ENCODE assay signal across 8 cellular contexts in genomic region chr13:43045302-43045773, GRCh38. TPM values are rescaled to one million over a fixed set of nuclear protein-coding genes. Genes with fewer than 3 reads are reported as not detected.
DNase-seq lines count a peak whose midpoint lies in the region; ATAC-seq and TF ChIP-seq lines count a peak whose summit lies in the region.
"Not testable (repeated sequence)": the region's sequence is repeated elsewhere in the genome, so short reads cannot be mapped to it uniquely, and the experiment has no call there.

No MANE protein-coding gene starts in this region.

- intact Hi-C loops in CD4-positive, alpha-beta memory T cell (cut with micrococcal nuclease), result loop anchor here (1.0 to 2.0 kb wide), 2 partner anchors 10 to 23 kb away; partner anchors contain the start of gene DNAJC15
- intact Hi-C loops in activated T-helper 1 cell treated with anti-CD3 and anti-CD28 coated beads, Interleukin-12 subunit alpha, Interleukin-12 subunit beta, Interleukin-2, Interleukin-4 antibody, amounts not matched to agents 30 ng/mL and 10 ng/mL and 1 ng/mL, durations not matched to agents 14 hours and 24 hours and 36 hours (cut with micrococcal nuclease), result loop anchor here (1.0 to 10.0 kb wide), 4 partner anchors 10 to 771 kb away; partner anchors contain the start of gene AKAP11
- intact Hi-C loops in testis (cut with DNase I; ENCODE audit: low total_unique reads), result not testable (repeated sequence)

- H3K4me3 ChIP-seq in CD4-positive, alpha-beta memory T cell (ENCODE audit: low read length in 2 of 2); RWPE2 (ENCODE audit: severe bottlenecking); testis: not testable (repeated sequence)
- peak overlapping the region; percentile 53 for H3K4me3 ChIP-seq in Karpas-422 (ENCODE audit: low read length)
- peak overlapping the region in 1 of 2 donors; percentile 8 for H3K4me3 ChIP-seq in duodenal mucosa (ENCODE audit: low read depth in 1 of 2, low read length in 2 of 2)

- H3K27ac ChIP-seq in CD4-positive, alpha-beta memory T cell (ENCODE audit: low read depth, low read length), result peak overlapping the region; percentile 16
- peak overlapping the region; percentile 93 for H3K27ac ChIP-seq in Karpas-422 (ENCODE audit: low read length)
- peak overlapping the region; percentile 13 for H3K27ac ChIP-seq in RWPE2 (ENCODE audit: poor library complexity, severe bottlenecking)
- peak overlapping the region; percentile 60 for H3K27ac ChIP-seq in duodenal mucosa (ENCODE audit: low read depth, low read length)
- not testable (repeated sequence) for H3K27ac ChIP-seq in testis

- not testable (repeated sequence) for TF ChIP-seq POLR2A in testis (IDR thresholded peaks at IDR 0.05)

- peak overlapping the region; percentile 75 for H3K4me2 ChIP-seq in Karpas-422 (ENCODE audit: low read depth, low read length, poor library complexity, severe bottlenecking)

- DNase-seq in CD4-positive, alpha-beta memory T cell, result peak in 4 of 5 donors; percentile 35 to 47 (median 36)
- DNase-seq in Karpas-422 (peak; percentile 88), kidney tubule cell (ENCODE audit: low spot score) (peak; percentile 79), testis (peak; percentile 32)
- DNase-seq in RWPE2 (ENCODE audit: low spot score); neural crest cell (ENCODE audit: low read depth, low spot score): not testable (repeated sequence)
- DNase-seq in activated T-helper 1 cell treated with anti-CD3 and anti-CD28 coated beads, Interleukin-12 subunit alpha, Interleukin-12 subunit beta, Interleukin-2, Interleukin-4 antibody, amounts not matched to agents 30 ng/mL and 10 ng/mL and 1 ng/mL, durations not matched to agents 14 hours and 24 hours and 36 hours (ENCODE audit: low spot score), result peak; percentile 11

- not testable (repeated sequence) for H2AFZ ChIP-seq in Karpas-422 (ENCODE audit: low read length)

- H3K4me1 ChIP-seq in CD4-positive, alpha-beta memory T cell (ENCODE audit: insufficient read depth, low read length), result peaks cover 36% of the 10 kb centered on the region
- H3K4me1 ChIP-seq in Karpas-422 (ENCODE audit: low read length), result peaks cover 96% of the 10 kb centered on the region
- not testable (repeated sequence) for H3K4me1 ChIP-seq in RWPE2 (ENCODE audit: insufficient read depth, poor library complexity, severe bottlenecking); testis
- H3K4me1 ChIP-seq in duodenal mucosa (ENCODE audit: control insufficient read depth in 1 of 2, insufficient read depth in 2 of 2, low read length in 2 of 2), result peaks cover 23 to 35% of the 10 kb centered on the region in 2 donors

- POLR2A ChIA-PET in CD4-positive, alpha-beta memory T cell (lab: Charles Lee; ENCODE audit: partially characterized antibody), result interaction anchor here (0.9 to 1.3 kb wide), 4 partner anchors 10 to 53 kb away, joined by 3 to 14 read pairs (median 4); partner anchors contain the start of gene EPSTI1

- TF ChIP-seq CTCF in RWPE2 (IDR thresholded peaks at IDR 0.05; ENCODE audit: poor library complexity, severe bottlenecking); neural crest cell (conservative IDR thresholded peaks at IDR 0.05); testis (IDR thresholded peaks at IDR 0.05): not testable (repeated sequence)

- peaks cover 10 to 30% of the 10 kb centered on the region in 2 donors for H3K36me3 Mint-ChIP-seq in CD4-positive, alpha-beta memory T cell
- H3K36me3 Mint-ChIP-seq in activated T-helper 1 cell treated with anti-CD3 and anti-CD28 coated beads, Interleukin-12 subunit alpha, Interleukin-12 subunit beta, Interleukin-2, Interleukin-4 antibody, amounts not matched to agents 30 ng/mL and 10 ng/mL and 1 ng/mL, durations not matched to agents 14 hours and 24 hours and 36 hours (ENCODE audit: low read depth), result peaks cover 35% of the 10 kb centered on the region
- not testable (repeated sequence) for H3K36me3 Mint-ChIP-seq in neural crest cell (ENCODE audit: low read depth)

- not testable (repeated sequence) for H3K9me3 Mint-ChIP-seq in CD4-positive, alpha-beta memory T cell; activated T-helper 1 cell treated with anti-CD3 and anti-CD28 coated beads, Interleukin-12 subunit alpha, Interleukin-12 subunit beta, Interleukin-2, Interleukin-4 antibody, amounts not matched to agents 30 ng/mL and 10 ng/mL and 1 ng/mL, durations not matched to agents 14 hours and 24 hours and 36 hours; neural crest cell

- H3K9me2 ChIP-seq in Karpas-422 (replicated peaks; ENCODE audit: insufficient read depth, low read length), result not testable (repeated sequence)

- peak overlapping the region; percentile 64 to 88 (median 77) for H3K27ac Mint-ChIP-seq in CD4-positive, alpha-beta memory T cell
- H3K27ac Mint-ChIP-seq in activated T-helper 1 cell treated with anti-CD3 and anti-CD28 coated beads, Interleukin-12 subunit alpha, Interleukin-12 subunit beta, Interleukin-2, Interleukin-4 antibody, amounts not matched to agents 30 ng/mL and 10 ng/mL and 1 ng/mL, durations not matched to agents 14 hours and 24 hours and 36 hours, result peak overlapping the region; percentile 11
- peak overlapping the region; percentile 5 for H3K27ac Mint-ChIP-seq in neural crest cell (ENCODE audit: unreplicated experiment)

- not testable (repeated sequence) for H3K27me3 ChIP-seq in CD4-positive, alpha-beta memory T cell (ENCODE audit: insufficient read depth, low read length); Karpas-422 (ENCODE audit: low read length); RWPE2 (ENCODE audit: insufficient read depth, poor library complexity, severe bottlenecking); duodenal mucosa (ENCODE audit: control insufficient read depth in 1 of 2, insufficient read depth in 2 of 2, low read length in 2 of 2); testis

- H3K79me2 ChIP-seq in Karpas-422 (ENCODE audit: low read length), result peaks cover 97% of the 10 kb centered on the region

- 83 to 92% methylated on average over 10 of the region's 10 CpGs for WGBS in testis, 2 donors

- H3K9me3 ChIP-seq in CD4-positive, alpha-beta memory T cell (ENCODE audit: control insufficient read depth in 1 of 2, low read length in 2 of 2); Karpas-422 (ENCODE audit: low read length); RWPE2 (ENCODE audit: severe bottlenecking); duodenal mucosa (ENCODE audit: control insufficient read depth in 1 of 2, low read length in 2 of 2); testis: not testable (repeated sequence)

- peak overlapping the region; percentile 38 to 80 (median 55) for H3K4me3 Mint-ChIP-seq in CD4-positive, alpha-beta memory T cell
- peak overlapping the region; percentile 9 for H3K4me3 Mint-ChIP-seq in activated T-helper 1 cell treated with anti-CD3 and anti-CD28 coated beads, Interleukin-12 subunit alpha, Interleukin-12 subunit beta, Interleukin-2, Interleukin-4 antibody, amounts not matched to agents 30 ng/mL and 10 ng/mL and 1 ng/mL, durations not matched to agents 14 hours and 24 hours and 36 hours
- not testable (repeated sequence) for H3K4me3 Mint-ChIP-seq in neural crest cell

- H3K9ac ChIP-seq in Karpas-422 (ENCODE audit: low read length), result peak overlapping the region; percentile 66
- H3K9ac ChIP-seq in duodenal mucosa (ENCODE audit: low read depth in 1 of 2, low read length in 2 of 2), result peak overlapping the region in 1 of 2 donors; percentile 46

- ATAC-seq in RWPE2 (ENCODE audit: low read depth), result not testable (repeated sequence)

- not testable (repeated sequence) for H3K27me3 Mint-ChIP-seq in CD4-positive, alpha-beta memory T cell; activated T-helper 1 cell treated with anti-CD3 and anti-CD28 coated beads, Interleukin-12 subunit alpha, Interleukin-12 subunit beta, Interleukin-2, Interleukin-4 antibody, amounts not matched to agents 30 ng/mL and 10 ng/mL and 1 ng/mL, durations not matched to agents 14 hours and 24 hours and 36 hours (ENCODE audit: insufficient read depth); neural crest cell (ENCODE audit: low read depth)

- H3K4me1 Mint-ChIP-seq in CD4-positive, alpha-beta memory T cell, result peaks cover 36 to 78% (median 53%) of the 10 kb centered on the region in 4 donors
- H3K4me1 Mint-ChIP-seq in activated T-helper 1 cell treated with anti-CD3 and anti-CD28 coated beads, Interleukin-12 subunit alpha, Interleukin-12 subunit beta, Interleukin-2, Interleukin-4 antibody, amounts not matched to agents 30 ng/mL and 10 ng/mL and 1 ng/mL, durations not matched to agents 14 hours and 24 hours and 36 hours (ENCODE audit: low read depth), result peaks cover 62% of the 10 kb centered on the region
- H3K4me1 Mint-ChIP-seq in neural crest cell, result peaks cover 36% of the 10 kb centered on the region

- not testable (repeated sequence) for H4K20me1 ChIP-seq in Karpas-422 (ENCODE audit: insufficient read depth, low read depth, low read length)

- H3K36me3 ChIP-seq in CD4-positive, alpha-beta memory T cell (ENCODE audit: insufficient read depth, low read length); RWPE2 (ENCODE audit: low read depth); duodenal mucosa (ENCODE audit: control insufficient read depth in 1 of 2, insufficient read depth in 2 of 2, low read length in 2 of 2); testis (ENCODE audit: low read depth, missing control alignments): not testable (repeated sequence)
- peaks cover 16% of the 10 kb centered on the region for H3K36me3 ChIP-seq in Karpas-422 (ENCODE audit: insufficient read depth, low read length)

- CTCF ChIA-PET in CD4-positive, alpha-beta memory T cell (lab: Charles Lee; ENCODE audit: partially characterized antibody), result interaction anchor here (1.3 kb wide), 1 partner anchor 23 kb away, joined by 3 read pairs; no protein-coding TSS in a partner anchor

RNA-seq across cellular contexts. Expression of gene DNAJC15, which starts 22.0 kb away (rescaled TPM):
- total RNA-seq in CD4-positive, alpha-beta memory T cell, result 10 to 100 TPM in 1 of 2 experiments, 1 to 10 TPM in 1; 9.7 to 11.1 TPM
- polyA plus RNA-seq in CD4-positive, alpha-beta memory T cell, result 10 to 100 TPM; 14.8 to 16.0 TPM
- total RNA-seq in Karpas-422 (2014; rRNA removed; shearing (Covaris generic); ENCODE audit: low replicate concordance), result 77.1 and 79.8 TPM in 2 replicates
- 18.5 and 20.5 TPM in 2 replicates for total RNA-seq in activated T-helper 1 cell treated with anti-CD3 and anti-CD28 coated beads, Interleukin-12 subunit alpha, Interleukin-12 subunit beta, Interleukin-2, Interleukin-4 antibody, amounts not matched to agents 30 ng/mL and 10 ng/mL and 1 ng/mL, durations not matched to agents 14 hours and 24 hours and 36 hours
- total RNA-seq in neural crest cell (14.7 and 16.6 TPM in 2 replicates), testis (10 to 100 TPM; 11.8 to 17.2 TPM)
- 49.8 TPM for polyA plus RNA-seq in testis (ENCODE audit: insufficient read depth, low read depth, low replicate concordance)

RNA-seq across cellular contexts. Expression of gene EPSTI1, which starts 53.3 kb away (rescaled TPM):
- total RNA-seq in CD4-positive, alpha-beta memory T cell, result 10 to 100 TPM; 17.1 to 19.4 TPM
- 10 to 100 TPM; 11.4 to 19.1 TPM for polyA plus RNA-seq in CD4-positive, alpha-beta memory T cell
- 11.4 and 15.0 TPM in 2 replicates for total RNA-seq in Karpas-422 (2014; rRNA removed; shearing (Covaris generic); ENCODE audit: low replicate concordance)
- total RNA-seq in activated T-helper 1 cell treated with anti-CD3 and anti-CD28 coated beads, Interleukin-12 subunit alpha, Interleukin-12 subunit beta, Interleukin-2, Interleukin-4 antibody, amounts not matched to agents 30 ng/mL and 10 ng/mL and 1 ng/mL, durations not matched to agents 14 hours and 24 hours and 36 hours, result 18.6 and 19.3 TPM in 2 replicates
- total RNA-seq in neural crest cell (not detected in 2 replicates), testis (10 to 100 TPM in 1 of 2 donors, 1 to 10 TPM in 1; 9.6 to 12.5 TPM)
- polyA plus RNA-seq in testis (ENCODE audit: insufficient read depth, low read depth, low replicate concordance), result 11.4 TPM

Comparison
In these comparisons a context has a peak if more than half of its experiments do, and no peak if none do; other contexts are left out.
1. H3K27ac Mint-ChIP-seq: peak in every context shown above with its lines; median percentile 77 in CD4-positive, alpha-beta memory T cell; 11 in activated T-helper 1 cell treated with anti-CD3 and anti-CD28 coated beads, Interleukin-12 subunit alpha, Interleukin-12 subunit beta, Interleukin-2, Interleukin-4 antibody, amounts not matched to agents 30 ng/mL and 10 ng/mL and 1 ng/mL, durations not matched to agents 14 hours and 24 hours and 36 hours; 5 in neural crest cell.